In the genomic region with DNA sequence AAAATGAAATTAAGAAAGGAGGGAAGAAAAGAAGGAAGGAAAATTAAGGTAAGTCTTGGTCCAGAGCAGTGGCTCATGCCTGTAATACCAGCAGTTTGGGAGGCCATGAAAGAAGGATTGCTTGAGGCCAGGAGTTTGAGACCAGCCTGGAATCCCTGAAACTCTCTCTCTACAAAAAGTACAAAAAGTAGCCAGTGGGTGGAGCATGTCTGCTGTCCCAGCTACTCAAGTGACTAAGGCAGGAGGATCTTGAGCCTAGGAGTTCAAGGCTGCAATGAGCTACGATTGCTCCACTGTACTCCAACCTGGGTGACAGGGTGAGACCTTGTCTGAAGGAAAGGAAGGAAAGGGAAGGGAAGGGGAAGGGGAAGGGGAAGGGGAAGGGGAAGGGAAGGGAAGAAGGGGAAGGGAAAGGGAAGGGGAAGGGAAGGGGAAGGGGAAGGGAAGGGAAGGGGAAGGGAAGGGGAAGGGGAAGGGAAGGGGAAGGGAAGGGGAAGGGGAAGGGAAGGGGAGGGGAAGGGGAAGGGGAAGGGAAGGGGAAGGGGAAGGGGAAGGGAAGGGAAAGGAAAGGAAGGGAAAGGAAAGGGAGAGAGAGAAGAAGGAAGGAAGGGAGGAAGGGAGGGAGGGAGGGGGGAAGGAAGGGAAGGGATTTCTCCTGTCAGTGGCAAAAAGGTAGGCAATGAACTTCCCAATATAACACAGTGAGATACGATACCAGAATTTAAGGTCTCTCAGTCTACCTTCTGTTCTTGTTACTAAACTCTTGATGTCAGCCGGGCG, we compare ENCODE assay signal across 18 cellular contexts.
DNase-seq lines count a peak whose midpoint lies in the region; ATAC-seq and TF ChIP-seq lines count a peak whose summit lies in the region.
"Had no signal": no experiment of that assay in that cellular context is flagged by ENCODE, and none has a peak within 500 bp of the region (broad histone marks: within the 10 kb centered on the region; RNA-seq: fewer than 3 reads in every experiment).

No MANE protein-coding gene starts in this region.

- H3K9me3 Mint-ChIP-seq in HFFc6, result peaks cover 9% of the 10 kb centered on the region
- H3K9me3 Mint-ChIP-seq: T-helper 2 cell treated with Interferon-gamma antibody and Interleukin-4, amounts not matched to agents 5 μg/mL and 100 μg/mL, for 36 hours had no signal

- DNase-seq in ELR (ENCODE audit: low read depth), result peak; percentile 1
- peak; percentile 13 for DNase-seq in HFFc6
- no peak for DNase-seq in WERI-Rb-1
- DNase-seq in left colon, result no peak
- DNase-seq in posterior cingulate gyrus, result no peak
- DNase-seq in activated naive CD4-positive, alpha-beta T cell treated with anti-CD3 and anti-CD28 coated beads, Interleukin-2, amount 50 U/mL, for 16 hours, result no peak
- DNase-seq: activated CD4-positive, alpha-beta T cell treated with anti-CD3 and anti-CD28 coated beads, Interleukin-2, amount 50 U/mL, for 48 hours; body of pancreas; CD4-positive, alpha-beta memory T cell; effector CD4-positive, alpha-beta T cell; left cardiac atrium; natural killer cell; stimulated activated naive CD8-positive, alpha-beta T cell treated with anti-CD3 and anti-CD28 coated beads, Interleukin-15, Interleukin-2, amounts not matched to agents 100 U/mL and 50 U/mL, for 24 hours had no signal

- H3K27me3 ChIP-seq in WERI-Rb-1 (ENCODE audit: insufficient read depth, low read depth, severe bottlenecking), result no peaks in the 10 kb centered on the region
- H3K27me3 ChIP-seq: body of pancreas had no signal

- no peaks in the 10 kb centered on the region for H3K36me3 Mint-ChIP-seq in HFFc6 (ENCODE audit: low read depth)
- H3K36me3 Mint-ChIP-seq: CD4-positive, alpha-beta memory T cell; natural killer cell had no signal

- H3K27ac Mint-ChIP-seq in HFFc6, result no peak overlapping the region
- H3K27ac Mint-ChIP-seq: CD4-positive, alpha-beta memory T cell; natural killer cell; T-helper 2 cell treated with Interferon-gamma antibody and Interleukin-4, amounts not matched to agents 5 μg/mL and 100 μg/mL, for 36 hours had no signal

- no peak overlapping the region for H3K4me3 ChIP-seq in WERI-Rb-1 (ENCODE audit: low read depth, low read length)
- H3K4me3 ChIP-seq: body of pancreas had no signal

- no peaks in the 10 kb centered on the region for H3K4me1 Mint-ChIP-seq in HFFc6 (ENCODE audit: low read depth)
- H3K4me1 Mint-ChIP-seq: CD4-positive, alpha-beta memory T cell; natural killer cell had no signal

- peak; percentile 23 for ATAC-seq in left colon
- ATAC-seq in GM21526 (IDR thresholded peaks at IDR 0.05; ENCODE audit: low FRiP score, unreplicated experiment), result no peak
- ATAC-seq in HG03039 (IDR thresholded peaks at IDR 0.05; ENCODE audit: unreplicated experiment), result no peak
- ATAC-seq: body of pancreas; left cardiac atrium; natural killer cell; Panc1; sciatic nerve; stimulated activated naive CD8-positive, alpha-beta T cell treated with anti-CD3 and anti-CD28 coated beads, Interleukin-15, Interleukin-2, amounts not matched to agents 100 U/mL and 50 U/mL, for 24 hours had no signal

- intact Hi-C loops in left colon (cut with DNase I, micrococcal nuclease) (no loop called here), posterior cingulate gyrus (cut with DNase I) (no loop called here)

- no peak overlapping the region for H3K4me3 Mint-ChIP-seq in HFFc6
- H3K4me3 Mint-ChIP-seq: CD4-positive, alpha-beta memory T cell; natural killer cell; T-helper 2 cell treated with Interferon-gamma antibody and Interleukin-4, amounts not matched to agents 5 μg/mL and 100 μg/mL, for 36 hours had no signal

- H3K27ac ChIP-seq in WERI-Rb-1, result no peak overlapping the region
- H3K27ac ChIP-seq: body of pancreas had no signal

- no peaks in the 10 kb centered on the region for H3K9me3 ChIP-seq in WERI-Rb-1 (ENCODE audit: severe bottlenecking)
- H3K9me3 ChIP-seq: body of pancreas had no signal

- no peaks in the 10 kb centered on the region; the same call in 1 of the 2 replicates for H3K27me3 Mint-ChIP-seq in HFFc6 (ENCODE audit: insufficient read depth)
- H3K27me3 Mint-ChIP-seq: CD4-positive, alpha-beta memory T cell had no signal

- TF ChIP-seq CTCF in HFFc6 (IDR thresholded peaks at IDR 0.05) (peak; percentile 21; the same call in 1 of the 2 replicates), WERI-Rb-1 (IDR thresholded peaks at IDR 0.05; ENCODE audit: low read depth, low read length) (0 out of 2 replicates have a peak, but pooled peaks have one; percentile 15)

- H3K36me3 ChIP-seq in WERI-Rb-1, result no peaks in the 10 kb centered on the region

Comparison
In these comparisons a context has a peak if more than half of its experiments do, and no peak if none do; other contexts are left out.
1. DNase-seq: peak in ELR (single experiment) and HFFc6 (single experiment); none in WERI-Rb-1 (single experiment), left colon (0 of 2), posterior cingulate gyrus (0 of 10) and activated naive CD4-positive, alpha-beta T cell treated with anti-CD3 and anti-CD28 coated beads, Interleukin-2, amount 50 U/mL, for 16 hours (single experiment).